29 cellular contexts compared by ENCODE assay signal in genomic region chr6:146781836-146782235, GRCh38.
"Had no signal": no experiment of that assay in that cellular context is flagged by ENCODE, and none has a peak within 500 bp of the region (broad histone marks: within the 10 kb centered on the region; RNA-seq: fewer than 3 reads in every experiment).

No MANE protein-coding gene starts in this region.

- H3K4me3 ChIP-seq: ascending aorta, breast epithelium, cardiac muscle cell, colonic mucosa, esophagus muscularis mucosa, gastrocnemius medialis, heart left ventricle had no signal

- DNase-seq: activated CD4-positive, alpha-beta memory T cell treated with anti-CD3 and anti-CD28 coated beads for 36 hours; activated CD4-positive, alpha-beta T cell treated with anti-CD3 and anti-CD28 coated beads for 36 hours; activated CD4-positive, alpha-beta T cell treated with anti-CD3 and anti-CD28 coated beads, Interleukin-2, amount 10 ng/mL, durations not matched to agents 24 days and 14 days; activated CD4-positive, CD25-positive, alpha-beta regulatory T cell; activated CD4-positive, CD25-positive, alpha-beta regulatory T cell treated with anti-CD3 and anti-CD28 coated beads, Interleukin-2, amount 50 U/mL, for 72 hours; activated CD8-positive, alpha-beta memory T cell treated with anti-CD3 and anti-CD28 coated beads, Interleukin-2, amount 10 ng/mL, durations not matched to agents 7 days and 5 days; activated CD8-positive, alpha-beta memory T cell treated with anti-CD3 and anti-CD28 coated beads, Interleukin-2, amount 50 U/mL, for 4 hours; activated CD8-positive, alpha-beta T cell treated with anti-CD3 and anti-CD28 coated beads, Interleukin-2, amount 10 ng/mL, durations not matched to agents 7 days and 5 days; activated gamma-delta T cell; activated naive CD4-positive, alpha-beta T cell; activated naive CD4-positive, alpha-beta T cell treated with anti-CD3 and anti-CD28 coated beads, Interleukin-2, amount 10 ng/mL, durations not matched to agents 7 days and 5 days; activated naive CD8-positive, alpha-beta T cell treated with anti-CD3 and anti-CD28 coated beads, Interleukin-2, amount 10 ng/mL, durations not matched to agents 7 days and 5 days; activated T-cell treated with anti-CD3 and anti-CD28 coated beads, Interleukin-2, amount 50 U/mL, for 1 hour; activated T-cell treated with anti-CD3 and anti-CD28 coated beads, Interleukin-2, amount 50 U/mL, for 72 hours; central memory CD4-positive, alpha-beta T cell; cerebellar nuclear complex; colonic mucosa; effector memory CD4-positive, alpha-beta T cell; endodermal cell; erythroblast; foreskin keratinocyte; gastrocnemius medialis; glutamatergic neuron; heart left ventricle; T-helper 2 cell had no signal
